ENCODE assay signal across 17 cellular contexts in the genomic region with DNA sequence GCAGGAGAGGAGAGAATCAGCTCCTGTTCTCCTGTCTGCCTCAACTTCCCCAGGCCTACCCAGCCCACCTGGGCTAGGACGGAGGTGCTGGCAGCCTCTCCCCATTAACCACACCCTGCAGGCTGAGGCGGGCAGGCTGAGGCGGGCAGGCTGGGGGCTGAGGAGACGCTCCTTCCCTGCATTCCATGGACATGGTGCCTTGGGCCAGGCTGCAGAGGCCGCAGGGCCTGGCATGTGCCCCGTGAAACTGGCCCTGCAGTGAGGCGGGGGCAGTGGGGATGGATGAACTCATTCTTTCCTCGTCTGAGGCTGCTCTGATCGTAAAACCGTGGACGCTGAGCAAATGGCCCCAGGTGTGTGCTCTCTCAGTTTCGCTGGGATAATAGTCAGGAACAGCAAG.
A peak's percentile ranks its signal among the peaks of the same experiment; 100 is the strongest.
DNase-seq lines count a peak whose midpoint lies in the region; ATAC-seq, FAIRE-seq and TF ChIP-seq lines count a peak whose summit lies in the region.
"Had no signal": no experiment of that assay in that cellular context is flagged by ENCODE, and none has a peak within 500 bp of the region (broad histone marks: within the 10 kb centered on the region; RNA-seq: fewer than 3 reads in every experiment).

No MANE protein-coding gene starts in this region.

- H3K9ac ChIP-seq in HCT116 (ENCODE audit: low read length), result 0 out of 2 replicates have a peak overlapping the region, but pooled peaks have one; percentile 32
- H3K9ac ChIP-seq in keratinocyte (ENCODE audit: control insufficient read depth, extremely low read depth, insufficient read depth, low read length), result peak overlapping the region; percentile 45
- no peak overlapping the region for H3K9ac ChIP-seq in SK-N-SH
- H3K9ac ChIP-seq: BLaER1 treated with 17β-estradiol and CSF1 and Interleukin-3, amounts not matched to agents 10 nM and 100 nM had no signal

- no peak overlapping the region for H3K4me2 ChIP-seq in HCT116 (ENCODE audit: low read length)
- peak overlapping the region; percentile 53 for H3K4me2 ChIP-seq in keratinocyte (ENCODE audit: control insufficient read depth, extremely low read depth, insufficient read depth, low read depth, low read length)
- no peak overlapping the region for H3K4me2 ChIP-seq in SK-N-SH
- H3K4me2 ChIP-seq: BLaER1 treated with 17β-estradiol and CSF1 and Interleukin-3, amounts not matched to agents 10 nM and 100 nM had no signal

- H3K27me3 ChIP-seq in HCT116 (ENCODE audit: insufficient read depth, low read length), result no peaks in the 10 kb centered on the region
- no peaks in the 10 kb centered on the region for H3K27me3 ChIP-seq in RWPE2 (ENCODE audit: insufficient read depth, poor library complexity, severe bottlenecking)
- no peaks in the 10 kb centered on the region for H3K27me3 ChIP-seq in keratinocyte (ENCODE audit: control insufficient read depth, extremely low read depth, insufficient read depth, low read length)
- no peaks in the 10 kb centered on the region for H3K27me3 ChIP-seq in SK-N-SH (ENCODE audit: insufficient read depth)
- H3K27me3 ChIP-seq: BLaER1 treated with 17β-estradiol and CSF1 and Interleukin-3, amounts not matched to agents 10 nM and 100 nM; brain microvascular endothelial cell; stomach; tibial nerve had no signal

- H3K9me3 ChIP-seq in HCT116 (ENCODE audit: control insufficient read depth in 1 of 2, insufficient read depth in 1 of 2, low read depth in 1 of 2, low read length in 2 of 2) (no peaks in the 10 kb centered on the region), RWPE2 (ENCODE audit: severe bottlenecking) (no peaks in the 10 kb centered on the region), keratinocyte (ENCODE audit: control insufficient read depth, low read depth, low read length) (no peaks in the 10 kb centered on the region), SK-N-SH (no peaks in the 10 kb centered on the region)
- H3K9me3 ChIP-seq: BLaER1 treated with 17β-estradiol and CSF1 and Interleukin-3, amounts not matched to agents 10 nM and 100 nM; Caco-2; stomach; tibial nerve had no signal

- no peaks in the 10 kb centered on the region for H3F3A ChIP-seq in SK-N-SH (replicated peaks; ENCODE audit: insufficient read depth)

- RAD21 ChIA-PET in HCT116 (lab: Charles Lee; ENCODE audit: low non-redundant PET in 1 of 2, low total read pairs in 2 of 2, uncharacterized antibody in 2 of 2, unreplicated experiment in 2 of 2), result interaction anchor here in 1 of 2 experiments (1.4 kb wide), 1 partner anchor 155 kb away, joined by 3 read pairs; no protein-coding TSS in a partner anchor

- H3K4me1 ChIP-seq in HCT116 (ENCODE audit: control insufficient read depth in 1 of 2, insufficient read depth in 2 of 2, low read length in 2 of 2) (peaks cover 0 to 19% of the 10 kb centered on the region in 2 experiments; a peak in 2 of 4 replicates), RWPE2 (ENCODE audit: insufficient read depth, poor library complexity, severe bottlenecking) (peaks cover 9% of the 10 kb centered on the region), keratinocyte (ENCODE audit: control insufficient read depth, extremely low read depth, insufficient read depth, low read length) (peaks cover 37% of the 10 kb centered on the region), SK-N-SH (ENCODE audit: control insufficient read depth in 1 of 2, insufficient read depth in 2 of 2, low read depth in 1 of 2, low read length in 1 of 2) (peaks cover 0 to 34% of the 10 kb centered on the region in 2 experiments; a peak in 1 of 4 replicates)
- H3K4me1 ChIP-seq: Caco-2 had no signal

- TF ChIP-seq CTCF in HCT116 (IDR thresholded peaks at IDR 0.05 in 2 of 3, conservative IDR thresholded peaks at IDR 0.05 in 1 of 3; ENCODE audit: borderline replicate concordance in 1 of 3, insufficient read depth in 1 of 3, low read depth in 2 of 3, low read length in 2 of 3) (no peak), RWPE2 (IDR thresholded peaks at IDR 0.05; ENCODE audit: poor library complexity, severe bottlenecking) (no peak), keratinocyte (optimal IDR thresholded peaks at IDR 0.05 in 1 of 3, IDR thresholded peaks at IDR 0.05 in 1 of 3, conservative IDR thresholded peaks at IDR 0.05 in 1 of 3; ENCODE audit: extremely low read depth in 1 of 3, insufficient read depth in 2 of 3, low read length in 3 of 3) (no peak), SK-N-SH (IDR thresholded peaks at IDR 0.05) (no peak)

- TF ChIP-seq POLR2A in HCT116 (IDR thresholded peaks at IDR 0.05; ENCODE audit: borderline replicate concordance, extremely low read depth, insufficient read depth, insufficient read length), result no peak

- no peak for TF ChIP-seq EP300 in SK-N-SH (IDR thresholded peaks at IDR 0.05; ENCODE audit: borderline replicate concordance in 1 of 2, low read depth in 1 of 2, low read length in 1 of 2)

- peaks cover 2% of the 10 kb centered on the region for H3K9me1 ChIP-seq in keratinocyte (ENCODE audit: control insufficient read depth, extremely low read depth, insufficient read depth, low read length)

- intact Hi-C loops in HCT116 (cut with micrococcal nuclease), result loop anchor here (5.0 kb wide), 1 partner anchor 86 kb away; no protein-coding TSS in a partner anchor

- CTCF ChIA-PET in HCT116 (lab: Charles Lee), result interaction anchor here (0.9 to 1.8 kb wide), 6 partner anchors 9 to 155 kb away, joined by 3 to 10 read pairs (median 4); a partner anchor contains a TSS
- CTCF ChIA-PET in SK-N-SH (lab: Yijun Ruan, JAX), result interaction anchor here (0.9 to 15.0 kb wide), 32 partner anchors 8 to 506 kb away, joined by 3 to 215 read pairs (median 6); a partner anchor contains a TSS

- POLR2A ChIA-PET in HCT116 (lab: Charles Lee), result interaction anchor here (1.3 kb wide), 1 partner anchor 89 kb away, joined by 4 read pairs; a partner anchor contains a TSS
- POLR2A ChIA-PET in SK-N-SH (lab: Yijun Ruan, JAX), result interaction anchor here (1.1 to 2.2 kb wide), 3 partner anchors 81 to 89 kb away, joined by 4 to 12 read pairs (median 4); no protein-coding TSS in a partner anchor

- H4K20me1 ChIP-seq in HCT116 (ENCODE audit: insufficient read depth) (no peaks in the 10 kb centered on the region), keratinocyte (ENCODE audit: control insufficient read depth, extremely low read depth, insufficient read depth, low read length) (no peaks in the 10 kb centered on the region), SK-N-SH (ENCODE audit: insufficient read depth) (no peaks in the 10 kb centered on the region)
- H4K20me1 ChIP-seq: BLaER1 treated with 17β-estradiol and CSF1 and Interleukin-3, amounts not matched to agents 10 nM and 100 nM had no signal

- H3K9me2 ChIP-seq in HCT116 (ENCODE audit: insufficient read depth) (no peaks in the 10 kb centered on the region), SK-N-SH (no peaks in the 10 kb centered on the region)

- no peaks in the 10 kb centered on the region for H3K36me3 ChIP-seq in HCT116 (ENCODE audit: control insufficient read depth in 1 of 2, insufficient read depth in 2 of 2, low read length in 2 of 2)
- H3K36me3 ChIP-seq in RWPE2 (ENCODE audit: low read depth), result no peaks in the 10 kb centered on the region
- H3K36me3 ChIP-seq in keratinocyte (ENCODE audit: control insufficient read depth in 2 of 2, extremely low read depth in 1 of 2, insufficient read depth in 2 of 2, low read length in 2 of 2), result no peaks in the 10 kb centered on the region
- H3K36me3 ChIP-seq in SK-N-SH (replicated peaks in 1 of 2; ENCODE audit: control insufficient read depth in 1 of 2, insufficient read depth in 2 of 2, low read length in 1 of 2), result no peaks in the 10 kb centered on the region
- H3K36me3 ChIP-seq: BLaER1 treated with 17β-estradiol and CSF1 and Interleukin-3, amounts not matched to agents 10 nM and 100 nM; brain microvascular endothelial cell; stomach; tibial nerve had no signal

- DNase-seq in HCT116 (ENCODE audit: low read depth, low spot score) (no peak), RWPE2 (ENCODE audit: low spot score) (peak; percentile 27), keratinocyte (ENCODE audit: low read depth, low spot score) (peak; percentile 63), NCI-H510A treated with DMSO at 0.1 percent for 48 hours (lab: John Stamatoyannopoulos, UW) (no peak), SK-N-SH (no peak), NCI-H1048 (lab: John Stamatoyannopoulos, UW) (no peak)
- DNase-seq: activated CD4-positive, CD25-positive, alpha-beta regulatory T cell treated with anti-CD3 and anti-CD28 coated beads, Interleukin-2, amount 50 U/mL, for 72 hours; effector CD4-positive, alpha-beta T cell; NCI-H510A; SIG-M5 had no signal

- TF ChIP-seq RAD21 in HCT116 (IDR thresholded peaks at IDR 0.05; ENCODE audit: low read depth) (no peak), SK-N-SH (IDR thresholded peaks at IDR 0.05; ENCODE audit: low read length) (no peak)

- peak; percentile 20 for FAIRE-seq in keratinocyte (lab: Jason Lieb, UNC)

- dilution Hi-C loops in keratinocyte (cut with MboI; ENCODE audit: extremely low pct_ligation_motif_present, low sequenced_read_pairs), result no loop called here

- H3K79me2 ChIP-seq in HCT116 (ENCODE audit: insufficient read depth, low read length) (no peaks in the 10 kb centered on the region), keratinocyte (ENCODE audit: control insufficient read depth, insufficient read depth, low read length) (no peaks in the 10 kb centered on the region), SK-N-SH (ENCODE audit: insufficient read depth) (no peaks in the 10 kb centered on the region)

- 94% methylated on average over 8 of the region's 12 CpGs for WGBS in SK-N-SH (ENCODE audit: low lambda C conversion rate)

- H3K27ac ChIP-seq in HCT116 (ENCODE audit: low read depth, low read length) (no peak overlapping the region), RWPE2 (ENCODE audit: poor library complexity, severe bottlenecking) (no peak overlapping the region), keratinocyte (ENCODE audit: control insufficient read depth, insufficient read depth, low read length) (peak overlapping the region; percentile 39), skin epidermis (peak overlapping the region in 16 of 21 experiments; percentile 14 to 70 (median 58)), SK-N-SH (ENCODE audit: low read depth in 2 of 2, low read length in 1 of 2) (no peak overlapping the region)
- H3K27ac ChIP-seq: BLaER1 treated with 17β-estradiol and CSF1 and Interleukin-3, amounts not matched to agents 10 nM and 100 nM; brain microvascular endothelial cell; stomach; tibial nerve had no signal

- peak overlapping the region; percentile 93 for H2AFZ ChIP-seq in HCT116 (ENCODE audit: low read depth, low read length, poor library complexity, severe bottlenecking)
- peak overlapping the region; percentile 60 for H2AFZ ChIP-seq in keratinocyte (ENCODE audit: control insufficient read depth, low read length)
- H2AFZ ChIP-seq in SK-N-SH (ENCODE audit: low read depth), result no peak overlapping the region

- BruUV-seq in HCT116 (replicated peaks; lab: Mats Ljungman, UMichigan), result no TSS peak

- peak; percentile 14; the same call in 1 of the 2 replicates for ATAC-seq in HCT116
- no peak for ATAC-seq in RWPE2 (ENCODE audit: low read depth)
- ATAC-seq: natural killer cell treated with Interleukin-12 subunit alpha and Interleukin-12 subunit beta and Interleukin-15 and Interleukin-18, amount 100 ng/mL, for 72 hours had no signal

- H3K4me3 ChIP-seq in HCT116 (replicated peaks in 1 of 2; ENCODE audit: low read depth in 1 of 2, low read length in 2 of 2) (no peak overlapping the region), RWPE2 (ENCODE audit: severe bottlenecking) (no peak overlapping the region), keratinocyte (ENCODE audit: control insufficient read depth in 2 of 3, extremely low read depth in 1 of 3, insufficient read depth in 2 of 3, low read depth in 1 of 3, low read length in 3 of 3) (no peak overlapping the region), skin epidermis (no peak overlapping the region), SK-N-SH (ENCODE audit: low read depth in 2 of 2, low read length in 1 of 2) (no peak overlapping the region)
- H3K4me3 ChIP-seq: BLaER1 treated with 17β-estradiol and CSF1 and Interleukin-3, amounts not matched to agents 10 nM and 100 nM; stomach; tibial nerve had no signal

Comparison
In these comparisons a context has a peak if more than half of its experiments do, and no peak if none do; other contexts are left out.
1. DNase-seq: peak in RWPE2 (single experiment) and keratinocyte (single experiment); none in HCT116 (single experiment), NCI-H510A treated with DMSO at 0.1 percent for 48 hours (single experiment), SK-N-SH (single experiment) and NCI-H1048 (single experiment).
2. H3K27ac ChIP-seq: peak in keratinocyte (single experiment) and skin epidermis (16 of 21); none in HCT116 (single experiment), RWPE2 (single experiment) and SK-N-SH (0 of 2).